In the genomic region with DNA sequence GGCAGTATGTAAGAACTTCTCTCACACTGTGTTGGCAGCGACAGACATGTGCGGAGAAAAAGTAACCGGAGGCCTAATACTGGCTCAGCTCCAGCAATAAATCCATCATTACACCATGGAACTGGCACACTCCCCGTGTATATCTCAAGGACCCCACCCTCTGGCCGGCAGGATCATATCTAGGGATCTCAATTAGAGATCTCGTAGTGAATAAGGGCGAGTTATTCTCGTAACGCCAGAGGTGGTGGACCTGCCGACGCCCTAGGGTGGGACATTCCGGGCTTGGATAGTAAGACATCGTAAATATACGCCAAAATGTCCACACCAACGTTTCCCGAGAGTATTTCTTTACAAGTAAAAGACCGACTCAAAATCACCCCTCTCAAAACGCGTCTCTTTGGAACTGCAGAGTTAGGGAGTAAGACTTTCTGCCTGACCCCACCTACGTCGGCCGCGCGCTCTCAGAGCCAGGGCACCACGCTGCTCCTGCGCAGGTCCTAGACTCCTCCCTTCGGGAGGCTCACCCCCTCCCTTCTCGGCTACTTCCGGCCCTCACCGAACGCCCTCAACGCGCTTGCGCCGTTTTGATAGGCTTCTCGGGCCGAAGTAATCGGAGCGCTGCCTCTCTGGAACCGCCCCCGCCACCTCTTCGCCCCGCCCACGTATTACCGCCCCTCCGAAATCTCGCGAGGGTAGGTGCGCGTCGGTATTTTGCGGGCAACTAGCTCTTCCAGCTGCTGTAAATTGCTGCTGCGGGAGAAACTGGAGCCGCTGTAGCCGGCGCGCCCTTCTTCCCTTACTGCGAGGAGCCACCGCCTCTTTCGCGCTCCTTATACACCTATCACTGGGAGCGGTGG, we compare ENCODE assay signal across 8 cellular contexts. TPM values are rescaled to one million over a fixed set of nuclear protein-coding genes. Genes with fewer than 3 reads are reported as not detected.
DNase-seq lines count a peak whose midpoint lies in the region; ATAC-seq and TF ChIP-seq lines count a peak whose summit lies in the region.

A gene with protein sequence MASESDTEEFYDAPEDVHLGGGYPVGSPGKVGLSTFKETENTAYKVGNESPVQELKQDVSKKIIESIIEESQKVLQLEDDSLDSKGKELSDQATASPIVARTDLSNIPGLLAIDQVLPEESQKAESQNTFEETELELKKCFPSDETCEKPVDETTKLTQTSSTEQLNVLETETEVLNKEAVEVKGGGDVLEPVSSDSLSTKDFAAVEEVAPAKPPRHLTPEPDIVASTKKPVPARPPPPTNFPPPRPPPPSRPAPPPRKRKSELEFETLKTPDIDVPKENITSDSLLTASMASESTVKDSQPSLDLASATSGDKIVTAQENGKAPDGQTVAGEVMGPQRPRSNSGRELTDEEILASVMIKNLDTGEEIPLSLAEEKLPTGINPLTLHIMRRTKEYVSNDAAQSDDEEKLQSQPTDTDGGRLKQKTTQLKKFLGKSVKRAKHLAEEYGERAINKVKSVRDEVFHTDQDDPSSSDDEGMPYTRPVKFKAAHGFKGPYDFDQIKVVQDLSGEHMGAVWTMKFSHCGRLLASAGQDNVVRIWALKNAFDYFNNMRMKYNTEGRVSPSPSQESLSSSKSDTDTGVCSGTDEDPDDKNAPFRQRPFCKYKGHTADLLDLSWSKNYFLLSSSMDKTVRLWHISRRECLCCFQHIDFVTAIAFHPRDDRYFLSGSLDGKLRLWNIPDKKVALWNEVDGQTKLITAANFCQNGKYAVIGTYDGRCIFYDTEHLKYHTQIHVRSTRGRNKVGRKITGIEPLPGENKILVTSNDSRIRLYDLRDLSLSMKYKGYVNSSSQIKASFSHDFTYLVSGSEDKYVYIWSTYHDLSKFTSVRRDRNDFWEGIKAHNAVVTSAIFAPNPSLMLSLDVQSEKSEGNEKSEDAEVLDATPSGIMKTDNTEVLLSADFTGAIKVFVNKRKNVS (plus strand): TSS at position 706 of the 857 bp plus-strand sequence. CDS start 398 bp downstream, outside the sequence.

- H3K9me3 ChIP-seq in testis = no peaks in the 10 kb centered on the region

- no peaks in the 10 kb centered on the region for H3K27me3 Mint-ChIP-seq in activated naive CD8-positive, alpha-beta T cell

- CTCF ChIA-PET in GM10248 (lab: Yijun Ruan, JAX) = interaction anchor here (1.1 kb wide), 1 partner anchor 17 kb away, joined by 3 read pairs; no protein-coding TSS in a partner anchor

- POLR2A ChIA-PET in GM10248 (lab: Yijun Ruan, JAX) = interaction anchor here (0.5 kb wide), 1 partner anchor 29 kb away, joined by 3 read pairs; no protein-coding TSS in a partner anchor

- peak within 1 kb of the TSS; percentile 97 for H3K27ac Mint-ChIP-seq in activated naive CD8-positive, alpha-beta T cell

- H3K27me3 ChIP-seq in testis = no peaks in the 10 kb centered on the region

- TF ChIP-seq CTCF in GM10248 (IDR thresholded peaks at IDR 0.05; ENCODE audit: control extremely low read depth, extremely low read depth, low read depth, missing control alignments) = no peak
- no peak for TF ChIP-seq CTCF in omental fat pad (IDR thresholded peaks at IDR 0.05)
- no peak for TF ChIP-seq CTCF in testis (IDR thresholded peaks at IDR 0.05)

- peak within 1 kb of the TSS; percentile 67 to 88 for H3K4me3 ChIP-seq in testis

- peak; percentile 87 for ATAC-seq in HG02623 (IDR thresholded peaks at IDR 0.05; ENCODE audit: unreplicated experiment)
- ATAC-seq in omental fat pad (ENCODE audit: low FRiP score) = peak; percentile 96

- 0 to 3% methylated on average over 6 to 54 of the region's 62 CpGs for WGBS in testis, 2 donors

- peak; percentile 4 for TF ChIP-seq POLR2A in testis (IDR thresholded peaks at IDR 0.05)

- no peaks in the 10 kb centered on the region for H3K9me3 Mint-ChIP-seq in activated naive CD8-positive, alpha-beta T cell (ENCODE audit: low read depth)

- DNase-seq in GM10248 (ENCODE audit: extremely low spot score) (peak; percentile 89), NCI-H1105 (lab: John Stamatoyannopoulos, UW) (peak; percentile 88), SKM-1 treated with dmso at 0.1 percent for 144 hours (lab: John Stamatoyannopoulos, UW; ENCODE audit: unreplicated experiment) (peak; percentile 82), glomerular endothelial cell (ENCODE audit: extremely low read depth, low read depth, low spot score) (no peak), omental fat pad (ENCODE audit: low spot score) (peak; percentile 70), testis (peak; percentile 93)

- peaks cover 12% of the 10 kb centered on the region for H3K4me1 ChIP-seq in testis

- H3K36me3 ChIP-seq in testis (ENCODE audit: low read depth, missing control alignments) = no peaks in the 10 kb centered on the region

- no peaks in the 10 kb centered on the region for H3K36me3 Mint-ChIP-seq in activated naive CD8-positive, alpha-beta T cell

- peak within 1 kb of the TSS; percentile 97 for H3K4me3 Mint-ChIP-seq in activated naive CD8-positive, alpha-beta T cell

- intact Hi-C loops in testis (cut with DNase I; ENCODE audit: low total_unique reads) = no loop called here

- H3K4me1 Mint-ChIP-seq in activated naive CD8-positive, alpha-beta T cell (ENCODE audit: low read depth) = peaks cover 33% of the 10 kb centered on the region

- H3K27ac ChIP-seq in testis = peak within 1 kb of the TSS; percentile 89 to 92

RNA-seq across cellular contexts. Expression of the gene that starts here (rescaled TPM):
- total RNA-seq in glomerular endothelial cell (20.0 TPM in 2 replicates), omental fat pad (10 to 100 TPM; 16.3 to 21.2 (median 19.7) TPM), testis (10 to 100 TPM; 25.0 to 26.8 TPM)
- 13.1 TPM for polyA plus RNA-seq in testis (ENCODE audit: insufficient read depth, low read depth, low replicate concordance)
